Comparison of ENCODE assay signal across 1 cellular context in the genomic region with DNA sequence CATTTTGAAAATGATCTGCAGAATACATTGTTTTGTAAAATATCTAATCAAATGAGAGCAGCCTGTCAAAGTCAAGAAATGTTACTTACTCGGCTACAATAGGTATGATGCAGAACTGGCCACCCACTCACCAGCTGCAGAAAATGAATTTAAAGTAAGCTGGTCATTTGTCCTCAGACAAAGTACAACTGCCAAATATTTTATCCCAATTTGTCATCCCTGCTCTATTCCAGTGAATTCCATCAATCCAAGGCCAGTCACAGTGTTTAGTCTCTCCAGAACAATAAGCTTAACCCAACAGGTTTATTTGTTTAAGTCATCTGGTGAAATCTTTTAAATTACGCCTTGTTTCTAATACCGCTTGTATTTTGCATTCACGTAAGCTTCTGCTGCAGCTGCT.
TF ChIP-seq lines count a peak whose summit lies in the region.

No MANE protein-coding gene starts in this region.

TF ChIP-seq in IMR-90, 13 proteins besides CTCF, POLR2A, EP300 and RAD21:
- TF ChIP-seq, protein P1, sequence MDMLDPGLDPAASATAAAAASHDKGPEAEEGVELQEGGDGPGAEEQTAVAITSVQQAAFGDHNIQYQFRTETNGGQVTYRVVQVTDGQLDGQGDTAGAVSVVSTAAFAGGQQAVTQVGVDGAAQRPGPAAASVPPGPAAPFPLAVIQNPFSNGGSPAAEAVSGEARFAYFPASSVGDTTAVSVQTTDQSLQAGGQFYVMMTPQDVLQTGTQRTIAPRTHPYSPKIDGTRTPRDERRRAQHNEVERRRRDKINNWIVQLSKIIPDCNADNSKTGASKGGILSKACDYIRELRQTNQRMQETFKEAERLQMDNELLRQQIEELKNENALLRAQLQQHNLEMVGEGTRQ (IDR thresholded peaks at IDR 0.05; ENCODE audit: low read depth, low read length): no peak
- TF ChIP-seq CEBPB (IDR thresholded peaks at IDR 0.05; ENCODE audit: low read depth, low read length) (no peak), CHD1 (IDR thresholded peaks at IDR 0.05; ENCODE audit: low read depth, low read length) (no peak), SMC3 (IDR thresholded peaks at IDR 0.05; ENCODE audit: low read depth, low read length) (no peak), NFE2L2 (IDR thresholded peaks at IDR 0.05; ENCODE audit: low read depth, low read length) (no peak), RFX5 (IDR thresholded peaks at IDR 0.05; ENCODE audit: low read depth, low read length) (no peak)
- TF ChIP-seq, protein P2, sequence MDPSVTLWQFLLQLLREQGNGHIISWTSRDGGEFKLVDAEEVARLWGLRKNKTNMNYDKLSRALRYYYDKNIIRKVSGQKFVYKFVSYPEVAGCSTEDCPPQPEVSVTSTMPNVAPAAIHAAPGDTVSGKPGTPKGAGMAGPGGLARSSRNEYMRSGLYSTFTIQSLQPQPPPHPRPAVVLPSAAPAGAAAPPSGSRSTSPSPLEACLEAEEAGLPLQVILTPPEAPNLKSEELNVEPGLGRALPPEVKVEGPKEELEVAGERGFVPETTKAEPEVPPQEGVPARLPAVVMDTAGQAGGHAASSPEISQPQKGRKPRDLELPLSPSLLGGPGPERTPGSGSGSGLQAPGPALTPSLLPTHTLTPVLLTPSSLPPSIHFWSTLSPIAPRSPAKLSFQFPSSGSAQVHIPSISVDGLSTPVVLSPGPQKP (IDR thresholded peaks at IDR 0.05; ENCODE audit: borderline replicate concordance, low read depth, low read length): no peak
